ENCODE assay signal across 3 cellular contexts in genomic region chr7:22528537-22528936, GRCh38. TPM values are rescaled to one million over a fixed set of nuclear protein-coding genes. Genes with fewer than 3 reads are reported as not detected.
"Had no signal": no experiment of that assay in that cellular context is flagged by ENCODE, and none has a peak within 500 bp of the region (broad histone marks: within the 10 kb centered on the region; RNA-seq: fewer than 3 reads in every experiment).

No MANE protein-coding gene starts in this region.

RNA-seq across cellular contexts. Expression of gene STEAP1B, which starts 28.5 kb away (rescaled TPM):
- total RNA-seq: activated naive CD4-positive, alpha-beta T cell treated with anti-CD3 and anti-CD28 coated beads, Interleukin-2, amount 50 U/mL, for 72 hours; ascending aorta; cardiac muscle cell had no signal
